Comparison of ENCODE assay signal across 10 cellular contexts in genomic region chr7:74275401-74275881, GRCh38. TPM values are rescaled to one million over a fixed set of nuclear protein-coding genes. Genes with fewer than 3 reads are reported as not detected.
DNase-seq lines count a peak whose midpoint lies in the region; ATAC-seq and TF ChIP-seq lines count a peak whose summit lies in the region.
"Had no signal": no experiment of that assay in that cellular context is flagged by ENCODE, and none has a peak within 500 bp of the region (broad histone marks: within the 10 kb centered on the region; RNA-seq: fewer than 3 reads in every experiment).

No MANE protein-coding gene starts in this region.

- no peaks in the 10 kb centered on the region for H3K9me3 ChIP-seq in RWPE2 (ENCODE audit: severe bottlenecking)
- no peaks in the 10 kb centered on the region for H3K9me3 ChIP-seq in transverse colon
- H3K9me3 ChIP-seq: neutrophil, SJSA1 had no signal

- H3K4me1 ChIP-seq in RWPE2 (ENCODE audit: insufficient read depth, poor library complexity, severe bottlenecking) (peaks cover 18% of the 10 kb centered on the region), transverse colon (peaks cover 14 to 46% (median 20%) of the 10 kb centered on the region in 4 donors)

- 70% methylated on average over 6 of the region's 6 CpGs; no CpG with 5 or more reads in 1 of the 2 donors for WGBS in transverse colon (ENCODE audit: low coverage in 1 of 2), 2 donors

- in situ Hi-C loops in transverse colon (cut with MboI; ENCODE audit: low pct_ligation_motif_present in 1 of 4, low pct_unique_long_range_greater_than_20kb in 1 of 4, low sequenced_read_pairs in 3 of 4), result no loop called here

- no peak for TF ChIP-seq POLR2A in transverse colon (IDR thresholded peaks at IDR 0.05)

- intact Hi-C loops in Right ventricle myocardium inferior (cut with DNase I), result no loop called here
- intact Hi-C loops in Right ventricle myocardium superior (cut with DNase I), result no loop called here
- intact Hi-C loops in transverse colon (cut with DNase I; ENCODE audit: low total_unique reads), result no loop called here

- H3K27ac ChIP-seq in RWPE2 (ENCODE audit: poor library complexity, severe bottlenecking), result no peak overlapping the region
- no peak overlapping the region for H3K27ac ChIP-seq in transverse colon
- H3K27ac ChIP-seq: neutrophil, SJSA1 had no signal

- TF ChIP-seq CTCF in RWPE2 (IDR thresholded peaks at IDR 0.05; ENCODE audit: poor library complexity, severe bottlenecking) (peak; percentile 19), transverse colon (IDR thresholded peaks at IDR 0.05) (peak; percentile 37 to 73 (median 57))

- H3K36me3 ChIP-seq in RWPE2 (ENCODE audit: low read depth) (no peaks in the 10 kb centered on the region), transverse colon (no peaks in the 10 kb centered on the region)
- H3K36me3 ChIP-seq: neutrophil, SJSA1 had no signal

- H3K27me3 ChIP-seq in RWPE2 (ENCODE audit: insufficient read depth, poor library complexity, severe bottlenecking), result no peaks in the 10 kb centered on the region
- H3K27me3 ChIP-seq in transverse colon, result no peaks in the 10 kb centered on the region
- H3K27me3 ChIP-seq: neutrophil, SJSA1 had no signal

- H3K4me3 ChIP-seq in RWPE2 (ENCODE audit: severe bottlenecking) (no peak overlapping the region), transverse colon (no peak overlapping the region)
- H3K4me3 ChIP-seq: SJSA1 had no signal

- no peak for TF ChIP-seq EP300 in transverse colon (IDR thresholded peaks at IDR 0.05; ENCODE audit: low read depth)

- ATAC-seq in Right ventricle myocardium inferior (no peak), Right ventricle myocardium superior (ENCODE audit: poor library complexity) (no peak), RWPE2 (ENCODE audit: low read depth) (no peak), GM18907 (IDR thresholded peaks at IDR 0.05; ENCODE audit: unreplicated experiment) (no peak), HG03045 (IDR thresholded peaks at IDR 0.05; ENCODE audit: unreplicated experiment) (no peak)

- DNase-seq in Right ventricle myocardium inferior (ENCODE audit: missing footprints) (peak; percentile 72), Right ventricle myocardium superior (no peak), RWPE2 (ENCODE audit: low spot score) (no peak), germinal center (ENCODE audit: low spot score) (peak; percentile 56), transverse colon (no peak), putamen (ENCODE audit: low spot score) (no peak)

RNA-seq across cellular contexts. Expression of gene CLIP2, which starts 13.8 kb away (rescaled TPM):
- total RNA-seq in Right ventricle myocardium inferior (7.5 TPM), Right ventricle myocardium superior (6.6 TPM), transverse colon (100 to 1,000 TPM in 3 of 4 donors, 10 to 100 TPM in 1; 84.5 to 157 (median 111) TPM)

RNA-seq across cellular contexts. Expression of gene RFC2, which starts 21.2 kb away (rescaled TPM):
- total RNA-seq in Right ventricle myocardium inferior (12.4 TPM), Right ventricle myocardium superior (9.4 TPM), transverse colon (10 to 100 TPM in 2 of 4 donors, 1 to 10 TPM in 2; 6.7 to 17.3 (median 9.3) TPM)

Comparison
In these comparisons a context has a peak if more than half of its experiments do, and no peak if none do; other contexts are left out.
1. DNase-seq: peak in Right ventricle myocardium inferior (single experiment) and germinal center (single experiment); none in Right ventricle myocardium superior (single experiment), RWPE2 (single experiment), transverse colon (single experiment) and putamen (single experiment).
2. RNA of gene CLIP2, which starts 13.8 kb away (total RNA-seq): 84.5 to 157 TPM in transverse colon; 7.5 TPM in Right ventricle myocardium inferior (single experiment) and 6.6 TPM in Right ventricle myocardium superior (single experiment); every median in the first group is over 10 times any median in the second.